Comparison of ENCODE assay signal across 8 cellular contexts in genomic region chr12:19129486-19130223, GRCh38. TPM values are rescaled to one million over a fixed set of nuclear protein-coding genes. Genes with fewer than 3 reads are reported as not detected.
DNase-seq lines count a peak whose midpoint lies in the region; ATAC-seq and TF ChIP-seq lines count a peak whose summit lies in the region.

Gene PLEKHA5 (plus strand): TSS chr12:19129733. CDS start chr12:19129800, 67 bp downstream.

- H3K9me3 ChIP-seq in Caco-2 (no peaks in the 10 kb centered on the region; the same call in 1 of the 2 replicates), HAP-1 (peaks cover 3% of the 10 kb centered on the region; the same call in 1 of the 2 replicates)

- peak; percentile 36 to 74 for TF ChIP-seq CTCF in Caco-2 (IDR thresholded peaks at IDR 0.05; ENCODE audit: insufficient read depth in 1 of 2, low read depth in 1 of 2, low read length in 1 of 2, severe bottlenecking in 1 of 2, unreplicated experiment in 1 of 2)
- peak; percentile 17 for TF ChIP-seq CTCF in epithelial cell of proximal tubule (conservative IDR thresholded peaks at IDR 0.05; ENCODE audit: low read depth, low read length)
- no peak for TF ChIP-seq CTCF in mesothelial cell of epicardium (IDR thresholded peaks at IDR 0.05; ENCODE audit: unreplicated experiment)

- CTCF ChIA-PET in Caco-2 (lab: Charles Lee) = interaction anchor here (0.7 kb wide), 1 partner anchor 84 kb away, joined by 3 read pairs; no protein-coding TSS in a partner anchor

- peak; percentile 66 to 76 for ATAC-seq in stimulated activated naive B cell treated with anti-CD40 and anti-IgM and Interleukin-4, amounts not matched to agents 10 μg/mL and 1 μg/mL and 100 μg/mL, for 72 hours (replicated peaks)
- ATAC-seq in HG02981 (IDR thresholded peaks at IDR 0.05; ENCODE audit: unreplicated experiment) = no peak

- no TSS peak for BruUV-seq in Caco-2 (replicated peaks; lab: Mats Ljungman, UMichigan)

- H3K36me3 Mint-ChIP-seq in Caco-2 (ENCODE audit: insufficient read depth, unreplicated experiment) = peaks cover 23% of the 10 kb centered on the region
- peaks cover 9% of the 10 kb centered on the region for H3K36me3 Mint-ChIP-seq in mesothelial cell of epicardium
- H3K36me3 Mint-ChIP-seq in stimulated activated naive B cell treated with anti-CD40 and anti-IgM and Interleukin-4, amounts not matched to agents 10 μg/mL and 1 μg/mL and 100 μg/mL, for 72 hours = peaks cover 3 to 4% of the 10 kb centered on the region in 2 donors

- no peaks in the 10 kb centered on the region for H3K27me3 ChIP-seq in Caco-2 (replicated peaks; ENCODE audit: control insufficient read depth, insufficient read depth, low read length)
- no peaks in the 10 kb centered on the region for H3K27me3 ChIP-seq in HAP-1 (ENCODE audit: low read depth)

- DNase-seq in Caco-2 (peak; percentile 88), HAP-1 (ENCODE audit: low spot score in 2 of 2) (peak; percentile 64 to 84), NCI-H510A treated with DMSO at 0.1 percent for 48 hours (lab: John Stamatoyannopoulos, UW) (peak; percentile 75), activated T-cell treated with anti-CD3 and anti-CD28 coated beads for 24 hours (ENCODE audit: low read depth) (peak; percentile 8), epithelial cell of proximal tubule (ENCODE audit: low read depth) (no peak), mesothelial cell of epicardium (ENCODE audit: low spot score in 2 of 2, unreplicated experiment in 2 of 2) (peak; percentile 56 to 69)
- peak; percentile 13 for DNase-seq in stimulated activated naive B cell treated with anti-CD40 and anti-IgM and Interleukin-4, amounts not matched to agents 10 μg/mL and 1 μg/mL and 100 μg/mL, for 72 hours

- H3K4me1 ChIP-seq in Caco-2 (0 out of 2 replicates have a peak, but pooled peaks cover 13% of the 10 kb centered on the region), HAP-1 (peaks cover 24% of the 10 kb centered on the region)

- H3K36me3 ChIP-seq in Caco-2 (ENCODE audit: control insufficient read depth, insufficient read depth, low read length) = no peaks in the 10 kb centered on the region
- H3K36me3 ChIP-seq in HAP-1 (replicated peaks) = peaks cover 3% of the 10 kb centered on the region; the same call in 1 of the 2 replicates

- in situ Hi-C loops in HAP-1 (cut with MboI; ENCODE audit: low sequenced_read_pairs) = loop anchor here (25.0 kb wide), 1 partner anchor 92 kb away; no protein-coding TSS in a partner anchor

- peak within 1 kb of the TSS; percentile 63 for H3K27ac Mint-ChIP-seq in Caco-2 (ENCODE audit: unreplicated experiment)
- peak within 1 kb of the TSS; percentile 95 for H3K27ac Mint-ChIP-seq in mesothelial cell of epicardium
- peak within 1 kb of the TSS; percentile 53 for H3K27ac Mint-ChIP-seq in stimulated activated naive B cell treated with anti-CD40 and anti-IgM and Interleukin-4, amounts not matched to agents 10 μg/mL and 1 μg/mL and 100 μg/mL, for 72 hours

- H3K4me3 ChIP-seq in Caco-2 (ENCODE audit: low read depth, low read length) (peak within 1 kb of the TSS; percentile 75), HAP-1 (peak within 1 kb of the TSS; percentile 73), epithelial cell of proximal tubule (ENCODE audit: low read depth, low read length) (peak within 1 kb of the TSS; percentile 87)

- H3K27me3 Mint-ChIP-seq in Caco-2 (ENCODE audit: insufficient read depth, unreplicated experiment) (no peaks in the 10 kb centered on the region), mesothelial cell of epicardium (ENCODE audit: low read depth) (no peaks in the 10 kb centered on the region)
- H3K27me3 Mint-ChIP-seq in stimulated activated naive B cell treated with anti-CD40 and anti-IgM and Interleukin-4, amounts not matched to agents 10 μg/mL and 1 μg/mL and 100 μg/mL, for 72 hours = peaks cover 27 to 29% of the 10 kb centered on the region in 2 donors

- POLR2A ChIA-PET in Caco-2 (lab: Charles Lee) = no interaction called here

- peak within 1 kb of the TSS; percentile 91 for H3K4me3 Mint-ChIP-seq in Caco-2 (ENCODE audit: unreplicated experiment)
- H3K4me3 Mint-ChIP-seq in mesothelial cell of epicardium = peak within 1 kb of the TSS; percentile 93
- peak within 1 kb of the TSS; percentile 85 to 91 for H3K4me3 Mint-ChIP-seq in stimulated activated naive B cell treated with anti-CD40 and anti-IgM and Interleukin-4, amounts not matched to agents 10 μg/mL and 1 μg/mL and 100 μg/mL, for 72 hours

- H3K4me1 Mint-ChIP-seq in Caco-2 (ENCODE audit: low read depth, unreplicated experiment) (peaks cover 11% of the 10 kb centered on the region), mesothelial cell of epicardium (peaks cover 28% of the 10 kb centered on the region)
- H3K4me1 Mint-ChIP-seq in stimulated activated naive B cell treated with anti-CD40 and anti-IgM and Interleukin-4, amounts not matched to agents 10 μg/mL and 1 μg/mL and 100 μg/mL, for 72 hours = peaks cover 10 to 17% of the 10 kb centered on the region in 2 donors

- H3K9me3 Mint-ChIP-seq in Caco-2 (ENCODE audit: unreplicated experiment) (peaks cover 18% of the 10 kb centered on the region), mesothelial cell of epicardium (peaks cover 22% of the 10 kb centered on the region)
- peaks cover 9 to 13% of the 10 kb centered on the region in 2 donors for H3K9me3 Mint-ChIP-seq in stimulated activated naive B cell treated with anti-CD40 and anti-IgM and Interleukin-4, amounts not matched to agents 10 μg/mL and 1 μg/mL and 100 μg/mL, for 72 hours

- intact Hi-C loops in Caco-2 (cut with micrococcal nuclease; ENCODE audit: unreplicated experiment) = loop anchor here (1.0 to 2.0 kb wide), 6 partner anchors 16 to 268 kb away; no protein-coding TSS in a partner anchor

RNA-seq across cellular contexts. Expression of gene PLEKHA5, which starts in this region (rescaled TPM):
- total RNA-seq in Caco-2 (2022) (69.1 and 79.2 TPM in 2 replicates), epithelial cell of proximal tubule (19.9 and 23.4 TPM in 2 replicates), mesothelial cell of epicardium (50.3 to 53.7 TPM (median 52.0 TPM) in 3 replicates)
